In genomic region chr4:81827568-81828202, GRCh38 we compare ENCODE assay signal across 14 cellular contexts.
DNase-seq lines count a peak whose midpoint lies in the region; ATAC-seq and TF ChIP-seq lines count a peak whose summit lies in the region.
"Had no signal": no experiment of that assay in that cellular context is flagged by ENCODE, and none has a peak within 500 bp of the region (broad histone marks: within the 10 kb centered on the region; RNA-seq: fewer than 3 reads in every experiment).

No MANE protein-coding gene starts in this region.

- H3K9me3 Mint-ChIP-seq in stimulated activated naive CD8-positive, alpha-beta T cell treated with anti-CD3 and anti-CD28 coated beads, Interleukin-15, amount 100 ng/mL, for 72 hours = peaks cover 0 to 5% of the 10 kb centered on the region in 2 donors
- no peaks in the 10 kb centered on the region for H3K9me3 Mint-ChIP-seq in osteocyte (ENCODE audit: unreplicated experiment)

- H3K9me3 ChIP-seq in OCI-LY3 (ENCODE audit: insufficient read depth, low read length) = no peaks in the 10 kb centered on the region
- H3K9me3 ChIP-seq: thyroid gland had no signal

- ATAC-seq in HG02678 (IDR thresholded peaks at IDR 0.05; ENCODE audit: unreplicated experiment) = peak; percentile 73
- ATAC-seq in stimulated activated naive CD8-positive, alpha-beta T cell treated with anti-CD3 and anti-CD28 coated beads, Interleukin-15, amount 100 ng/mL, for 72 hours = peak; percentile 97

- H2AFZ ChIP-seq in OCI-LY3 (ENCODE audit: low read depth, low read length) = no peak overlapping the region
- H2AFZ ChIP-seq: hepatocyte had no signal

- no peak overlapping the region for H3K9ac ChIP-seq in OCI-LY3 (ENCODE audit: low read length)

- DNase-seq in stimulated activated CD8-positive, alpha-beta memory T cell treated with anti-CD3 and anti-CD28 coated beads, Interleukin-15, amount 100 ng/mL, for 48 hours (ENCODE audit: low read depth in 2 of 2) = peak; percentile 12 to 19
- no peak for DNase-seq in stimulated activated CD8-positive, alpha-beta memory T cell treated with anti-CD3 and anti-CD28 coated beads, Interleukin-4, amount 100 ng/mL, for 48 hours
- DNase-seq in stimulated activated naive CD8-positive, alpha-beta T cell treated with anti-CD3 and anti-CD28 coated beads, Interleukin-15, amount 100 ng/mL, for 72 hours = peak; percentile 20 to 58
- DNase-seq in osteocyte (ENCODE audit: extremely low spot score, unreplicated experiment) (no peak), NCI-H1694 (lab: John Stamatoyannopoulos, UW) (no peak)
- no peak for DNase-seq in NK-92 treated with Interleukin-12 subunit alpha and Interleukin-12 subunit beta, amount 100 ng/mL, for 24 hours (lab: John Stamatoyannopoulos, UW)
- DNase-seq: GDM1, NCI-H69, thyroid gland had no signal

- H3K27ac Mint-ChIP-seq in stimulated activated naive CD8-positive, alpha-beta T cell treated with anti-CD3 and anti-CD28 coated beads, Interleukin-15, amount 100 ng/mL, for 72 hours = peak overlapping the region; percentile 20 to 52
- H3K27ac Mint-ChIP-seq in osteocyte (ENCODE audit: unreplicated experiment) = no peak overlapping the region
- H3K27ac Mint-ChIP-seq: B cell had no signal

- peak overlapping the region in 1 of 2 donors; percentile 7 for H3K4me3 Mint-ChIP-seq in stimulated activated naive CD8-positive, alpha-beta T cell treated with anti-CD3 and anti-CD28 coated beads, Interleukin-15, amount 100 ng/mL, for 72 hours
- H3K4me3 Mint-ChIP-seq in osteocyte (ENCODE audit: unreplicated experiment) = no peak overlapping the region
- H3K4me3 Mint-ChIP-seq: B cell had no signal

- H3K79me2 ChIP-seq in OCI-LY3 (ENCODE audit: low read length) = no peaks in the 10 kb centered on the region
- H3K79me2 ChIP-seq: hepatocyte had no signal

- H3K36me3 ChIP-seq in OCI-LY3 (replicated peaks; ENCODE audit: low read depth, low read length) = no peaks in the 10 kb centered on the region
- H3K36me3 ChIP-seq: thyroid gland had no signal

- peak overlapping the region; percentile 42 for H3K4me2 ChIP-seq in OCI-LY3 (ENCODE audit: low read length)
- H3K4me2 ChIP-seq: hepatocyte, smooth muscle cell had no signal

- H4K20me1 ChIP-seq in OCI-LY3 (ENCODE audit: insufficient read depth, low read length) = no peaks in the 10 kb centered on the region

- no peak overlapping the region for H3K4me3 ChIP-seq in OCI-LY3 (ENCODE audit: low read length)
- H3K4me3 ChIP-seq: hepatocyte, smooth muscle cell, thyroid gland had no signal

- no peaks in the 10 kb centered on the region for H3K36me3 Mint-ChIP-seq in osteocyte (ENCODE audit: unreplicated experiment)

- peaks cover 27% of the 10 kb centered on the region for H3K4me1 Mint-ChIP-seq in stimulated activated naive CD8-positive, alpha-beta T cell treated with anti-CD3 and anti-CD28 coated beads, Interleukin-15, amount 100 ng/mL, for 72 hours
- no peaks in the 10 kb centered on the region for H3K4me1 Mint-ChIP-seq in osteocyte (ENCODE audit: unreplicated experiment)

- no peaks in the 10 kb centered on the region for H3K27me3 Mint-ChIP-seq in stimulated activated naive CD8-positive, alpha-beta T cell treated with anti-CD3 and anti-CD28 coated beads, Interleukin-15, amount 100 ng/mL, for 72 hours
- no peaks in the 10 kb centered on the region for H3K27me3 Mint-ChIP-seq in osteocyte (ENCODE audit: unreplicated experiment)
- H3K27me3 Mint-ChIP-seq: B cell had no signal

- H3K4me1 ChIP-seq in OCI-LY3 (ENCODE audit: low read length) = peaks cover 14% of the 10 kb centered on the region
- H3K4me1 ChIP-seq: thyroid gland had no signal

- H3K27me3 ChIP-seq in OCI-LY3 (ENCODE audit: low read depth, low read length) = no peaks in the 10 kb centered on the region
- H3K27me3 ChIP-seq: hepatocyte, thyroid gland had no signal

- H3K27ac ChIP-seq in OCI-LY3 (ENCODE audit: low read length) = no peak overlapping the region
- H3K27ac ChIP-seq: hepatocyte, thyroid gland had no signal

- TF ChIP-seq CTCF in OCI-LY3 (IDR thresholded peaks at IDR 0.05; ENCODE audit: low read depth, low read length) = no peak
- TF ChIP-seq CTCF in osteocyte (IDR thresholded peaks at IDR 0.05) = no peak

Comparison
In these comparisons a context has a peak if more than half of its experiments do, and no peak if none do; other contexts are left out.
1. DNase-seq: peak in stimulated activated CD8-positive, alpha-beta memory T cell treated with anti-CD3 and anti-CD28 coated beads, Interleukin-15, amount 100 ng/mL, for 48 hours (2 of 2) and stimulated activated naive CD8-positive, alpha-beta T cell treated with anti-CD3 and anti-CD28 coated beads, Interleukin-15, amount 100 ng/mL, for 72 hours (2 of 2); none in stimulated activated CD8-positive, alpha-beta memory T cell treated with anti-CD3 and anti-CD28 coated beads, Interleukin-4, amount 100 ng/mL, for 48 hours (single experiment), osteocyte (single experiment), NK-92 treated with Interleukin-12 subunit alpha and Interleukin-12 subunit beta, amount 100 ng/mL, for 24 hours (single experiment) and NCI-H1694 (single experiment).